33 cellular contexts compared by ENCODE assay signal in the genomic region with DNA sequence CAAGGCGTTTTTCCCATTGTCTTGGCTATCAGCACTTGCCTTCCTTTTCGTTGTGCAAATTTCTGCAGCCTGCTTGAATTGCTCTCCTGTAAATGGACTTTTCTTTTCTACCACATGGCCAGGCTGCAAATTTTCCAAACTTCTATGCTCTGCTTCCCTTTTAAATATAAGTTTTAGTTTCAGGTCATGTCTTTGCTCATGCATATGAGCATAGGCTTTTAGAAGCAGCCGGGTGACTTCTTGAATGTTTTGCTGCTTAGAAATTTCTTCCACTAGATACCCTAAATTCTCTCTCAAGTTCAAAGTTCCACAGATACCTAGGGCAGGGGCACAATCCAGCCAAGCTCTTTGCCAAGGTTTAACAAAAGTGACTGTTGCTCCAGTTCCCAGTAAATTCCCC.
"Had no signal": no experiment of that assay in that cellular context is flagged by ENCODE, and none has a peak within 500 bp of the region (broad histone marks: within the 10 kb centered on the region; RNA-seq: fewer than 3 reads in every experiment).

No MANE protein-coding gene starts in this region.

- DNase-seq: activated effector memory CD4-positive, alpha-beta T cell treated with anti-CD3 and anti-CD28 coated beads, Interleukin-2, amount 50 U/mL, for 16 hours; activated effector memory CD4-positive, alpha-beta T cell treated with Interleukin-2 at 50 U/mL for 16 hours; activated gamma-delta T cell; activated gamma-delta T cell treated with Interleukin-2 at 50 U/mL for 16 hours; activated naive CD4-positive, alpha-beta T cell; activated naive CD4-positive, alpha-beta T cell treated with anti-CD3 and anti-CD28 coated beads for 36 hours; activated naive CD4-positive, alpha-beta T cell treated with anti-CD3 and anti-CD28 coated beads, Interleukin-2, amount 10 ng/mL, durations not matched to agents 7 days and 5 days; activated naive CD4-positive, alpha-beta T cell treated with anti-CD3 and anti-CD28 coated beads, Interleukin-2, amount 50 U/mL, for 16 hours; activated naive CD4-positive, alpha-beta T cell treated with Interleukin-2 at 50 U/mL for 16 hours; activated naive CD8-positive, alpha-beta T cell treated with anti-CD3 and anti-CD28 coated beads for 36 hours; activated naive CD8-positive, alpha-beta T cell treated with anti-CD3 and anti-CD28 coated beads, Interleukin-2, amount 10 ng/mL, durations not matched to agents 7 days and 5 days; activated naive CD8-positive, alpha-beta T cell treated with anti-CD3 and anti-CD28 coated beads, Interleukin-2, amount 50 U/mL, for 24 hours; activated T-cell treated with anti-CD3 and anti-CD28 coated beads, Interleukin-2, amount 50 U/mL, for 1 hour; activated T-cell treated with anti-CD3 and anti-CD28 coated beads, Interleukin-2, amount 50 U/mL, for 24 hours; activated T-cell treated with anti-CD3 and anti-CD28 coated beads, Interleukin-2, amount 50 U/mL, for 4 hours; activated T-cell treated with anti-CD3 and anti-CD28 coated beads, Interleukin-2, amount 50 U/mL, for 48 hours; activated T-cell treated with anti-CD3 and anti-CD28 coated beads, Interleukin-2, amount 50 U/mL, for 72 hours; adrenal gland; amniotic stem cell; amygdala; anterior cingulate cortex; aorta; body of pancreas; brain microvascular endothelial cell; caudate nucleus; central memory CD4-positive, alpha-beta T cell; cerebellar nuclear complex had no signal

- H3K4me1 ChIP-seq: breast epithelium had no signal

- H3K4me3 ChIP-seq: adrenal gland, ascending aorta, body of pancreas, breast epithelium, cardiac muscle cell had no signal

- FAIRE-seq: astrocyte had no signal

- ATAC-seq: activated naive CD4-positive, alpha-beta T cell treated with anti-CD3 and anti-CD28 coated beads, Interleukin-2, amount 50 U/mL, for 72 hours; activated naive CD8-positive, alpha-beta T cell treated with anti-CD3 and anti-CD28 coated beads, Interleukin-2, amount 50 U/mL, for 24 hours; activated T-cell treated with anti-CD3 and anti-CD28 coated beads, Interleukin-2, amount 50 U/mL, for 4 hours; activated T-cell treated with anti-CD3 and anti-CD28 coated beads, Interleukin-2, amount 50 U/mL, for 72 hours; activated T-helper 17 cell treated with anti-CD3 and anti-CD28 coated beads, Interleukin-2, amount 50 U/mL, for 72 hours; body of pancreas had no signal

- H3K9me3 ChIP-seq: adrenal gland, body of pancreas had no signal

- H3K27me3 ChIP-seq: adrenal gland, ascending aorta, body of pancreas, brain microvascular endothelial cell, breast epithelium, cardiac muscle cell had no signal

- H3K27ac ChIP-seq: adrenal gland, ascending aorta, body of pancreas, brain microvascular endothelial cell, breast epithelium, cardiac muscle cell had no signal

- H3K36me3 ChIP-seq: adrenal gland, ascending aorta, brain microvascular endothelial cell, cardiac muscle cell had no signal
